ENCODE assay signal across 31 cellular contexts in the genomic region with DNA sequence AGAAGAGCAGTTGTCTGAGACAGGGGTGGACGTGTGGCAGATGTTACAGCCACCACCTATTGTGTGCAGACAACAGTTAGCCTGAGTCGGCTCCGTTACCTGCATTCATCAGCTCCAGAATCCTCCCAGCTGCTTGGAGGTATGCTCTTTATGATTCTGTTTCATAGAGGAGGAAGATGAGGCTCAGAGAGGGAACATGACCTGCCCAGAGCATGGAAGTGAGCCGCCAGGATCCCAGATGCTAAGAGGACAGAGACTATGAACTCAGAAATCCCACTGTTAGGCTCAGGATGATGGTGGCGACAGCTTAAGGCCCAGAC. TPM values are rescaled to one million over a fixed set of nuclear protein-coding genes. Genes with fewer than 3 reads are reported as not detected.
DNase-seq lines count a peak whose midpoint lies in the region; ATAC-seq and TF ChIP-seq lines count a peak whose summit lies in the region.
"Had no signal": no experiment of that assay in that cellular context is flagged by ENCODE, and none has a peak within 500 bp of the region (broad histone marks: within the 10 kb centered on the region; RNA-seq: fewer than 3 reads in every experiment).

No MANE protein-coding gene starts in this region.

- H2AFZ ChIP-seq in MM.1S (ENCODE audit: low read length) = no peak overlapping the region

- no peaks in the 10 kb centered on the region for H3K27me3 ChIP-seq in MM.1S (replicated peaks; ENCODE audit: insufficient read depth, low read length)
- H3K27me3 ChIP-seq in endodermal cell (ENCODE audit: control insufficient read depth, insufficient read depth, low read length, poor library complexity, severe bottlenecking) = no peaks in the 10 kb centered on the region
- H3K27me3 ChIP-seq in CD8-positive, alpha-beta memory T cell (ENCODE audit: insufficient read depth, low read length, poor library complexity, severe bottlenecking) = no peaks in the 10 kb centered on the region
- H3K27me3 ChIP-seq: pancreas, Peyer's patch, right atrium auricular region had no signal

- WGBS in endodermal cell (ENCODE audit: insufficient coverage in 1 of 2, insufficient read length in 1 of 2), 2 experiments = 78 to 90% methylated on average over 5 of the region's 5 CpGs

- H3K9me3 Mint-ChIP-seq in endodermal cell (no peaks in the 10 kb centered on the region), progenitor cell of endocrine pancreas (ENCODE audit: low read depth) (no peaks in the 10 kb centered on the region)
- H3K9me3 Mint-ChIP-seq in CD8-positive, alpha-beta memory T cell = no peaks in the 10 kb centered on the region
- H3K9me3 Mint-ChIP-seq: activated CD4-positive, alpha-beta T cell treated with anti-CD3 and anti-CD28 coated beads, Interleukin-2, amount 10 ng/mL, durations not matched to agents 7 days and 5 days; activated naive CD8-positive, alpha-beta T cell treated with anti-CD3 and anti-CD28 coated beads, Interleukin-2, amount 10 ng/mL, durations not matched to agents 7 days and 5 days; activated T-cell treated with anti-CD3 and anti-CD28 coated beads, Interleukin-2, amount 50 U/mL, for 24 hours; naive thymus-derived CD4-positive, alpha-beta T cell had no signal

- H3K27ac ChIP-seq in MM.1S (ENCODE audit: low read length) = no peak overlapping the region
- peak overlapping the region; percentile 73 for H3K27ac ChIP-seq in endodermal cell (ENCODE audit: low read depth, low read length)
- H3K27ac ChIP-seq in CD8-positive, alpha-beta memory T cell (ENCODE audit: low read depth, low read length) = no peak overlapping the region
- H3K27ac ChIP-seq: BLaER1, epithelial cell of prostate, pancreas, Peyer's patch, right atrium auricular region, WERI-Rb-1 had no signal

- CTCF ChIA-PET in CD8-positive, alpha-beta memory T cell (lab: Charles Lee) = no interaction called here

- H3K4me1 Mint-ChIP-seq in endodermal cell (peaks cover 14% of the 10 kb centered on the region), progenitor cell of endocrine pancreas (ENCODE audit: low read depth) (peaks cover 8% of the 10 kb centered on the region)
- H3K4me1 Mint-ChIP-seq in CD8-positive, alpha-beta memory T cell = peaks cover 13 to 33% (median 22%) of the 10 kb centered on the region in 3 donors

- ATAC-seq in HG02884 (IDR thresholded peaks at IDR 0.05; ENCODE audit: unreplicated experiment) = no peak
- ATAC-seq: naive thymus-derived CD4-positive, alpha-beta T cell had no signal

- H3K9ac ChIP-seq in MM.1S (ENCODE audit: low read length) (no peak overlapping the region), endodermal cell (ENCODE audit: extremely low read depth, low read length, poor library complexity, severe bottlenecking) (no peak overlapping the region)
- H3K9ac ChIP-seq: BLaER1 had no signal

- no peak overlapping the region for H3K27ac Mint-ChIP-seq in endodermal cell
- H3K27ac Mint-ChIP-seq in progenitor cell of endocrine pancreas = no peak overlapping the region
- no peak overlapping the region for H3K27ac Mint-ChIP-seq in CD8-positive, alpha-beta memory T cell
- H3K27ac Mint-ChIP-seq: activated CD4-positive, alpha-beta T cell treated with anti-CD3 and anti-CD28 coated beads, Interleukin-2, amount 10 ng/mL, durations not matched to agents 7 days and 5 days; activated naive CD8-positive, alpha-beta T cell treated with anti-CD3 and anti-CD28 coated beads, Interleukin-2, amount 10 ng/mL, durations not matched to agents 7 days and 5 days; activated T-cell treated with anti-CD3 and anti-CD28 coated beads, Interleukin-2, amount 50 U/mL, for 24 hours; naive thymus-derived CD4-positive, alpha-beta T cell had no signal

- peaks cover 11% of the 10 kb centered on the region for H3K79me2 ChIP-seq in MM.1S (ENCODE audit: low read length)

- POLR2A ChIA-PET in CD8-positive, alpha-beta memory T cell (lab: Charles Lee) = no interaction called here

- no peaks in the 10 kb centered on the region for H3K9me2 ChIP-seq in MM.1S (replicated peaks; ENCODE audit: insufficient read depth, low read length)

- H3K4me2 ChIP-seq in MM.1S (ENCODE audit: low read depth, low read length) = peak overlapping the region; percentile 91; the same call in 1 of the 2 replicates
- H3K4me2 ChIP-seq: smooth muscle cell had no signal

- no peak for TF ChIP-seq CTCF in GM12875 (IDR thresholded peaks at IDR 0.05; ENCODE audit: borderline replicate concordance, insufficient read depth, low read depth, low read length)
- no peak for TF ChIP-seq CTCF in MM.1S (IDR thresholded peaks at IDR 0.05; ENCODE audit: low read length)
- no peak for TF ChIP-seq CTCF in endodermal cell (conservative IDR thresholded peaks at IDR 0.05)
- no peak for TF ChIP-seq CTCF in progenitor cell of endocrine pancreas (IDR thresholded peaks at IDR 0.05; ENCODE audit: unreplicated experiment)

- DNase-seq in MM.1S (no peak), endodermal cell (no peak), progenitor cell of endocrine pancreas (ENCODE audit: low spot score, unreplicated experiment) (no peak), T1000 (lab: John Stamatoyannopoulos, UW) (no peak)
- DNase-seq in CD8-positive, alpha-beta memory T cell = no peak
- DNase-seq in activated CD4-positive, CD25-positive, alpha-beta regulatory T cell (lab: John Stamatoyannopoulos, UW) = no peak
- DNase-seq: activated CD4-positive, alpha-beta T cell treated with anti-CD3 and anti-CD28 coated beads, Interleukin-2, amount 10 ng/mL, durations not matched to agents 7 days and 5 days; activated gamma-delta T cell; activated naive CD8-positive, alpha-beta T cell treated with anti-CD3 and anti-CD28 coated beads, Interleukin-2, amount 10 ng/mL, durations not matched to agents 7 days and 5 days; activated T-cell treated with anti-CD3 and anti-CD28 coated beads, Interleukin-2, amount 50 U/mL, for 24 hours; islet precursor cell; midbrain; naive thymus-derived CD4-positive, alpha-beta T cell; NCI-H1417; NCI-H446 treated with DMSO at 0.1 percent for 48 hours; NK-92 treated with Interleukin-12 subunit alpha and Interleukin-12 subunit beta, amount 100 ng/mL, for 24 hours; Peyer's patch; SHP77 treated with DMSO at 0.1 percent for 48 hours; stimulated activated CD4-positive, alpha-beta T cell treated with anti-CD3 and anti-CD28 coated beads, Interleukin-2, amount 100 ng/mL, for 24 hours; SW 1271; T-helper 9 cell; WERI-Rb-1 had no signal

- no peaks in the 10 kb centered on the region for H3K36me3 Mint-ChIP-seq in endodermal cell (ENCODE audit: low read depth)
- H3K36me3 Mint-ChIP-seq in progenitor cell of endocrine pancreas (ENCODE audit: insufficient read depth) = no peaks in the 10 kb centered on the region
- no peaks in the 10 kb centered on the region for H3K36me3 Mint-ChIP-seq in CD8-positive, alpha-beta memory T cell
- H3K36me3 Mint-ChIP-seq: activated naive CD8-positive, alpha-beta T cell treated with anti-CD3 and anti-CD28 coated beads, Interleukin-2, amount 10 ng/mL, durations not matched to agents 7 days and 5 days; naive thymus-derived CD4-positive, alpha-beta T cell had no signal

- H3K4me3 Mint-ChIP-seq in endodermal cell = no peak overlapping the region
- peak overlapping the region; percentile 86 for H3K4me3 Mint-ChIP-seq in progenitor cell of endocrine pancreas (ENCODE audit: low read depth)
- peak overlapping the region in 2 of 7 donors; percentile 12 to 43 for H3K4me3 Mint-ChIP-seq in CD8-positive, alpha-beta memory T cell
- H3K4me3 Mint-ChIP-seq: activated CD4-positive, alpha-beta T cell treated with anti-CD3 and anti-CD28 coated beads, Interleukin-2, amount 10 ng/mL, durations not matched to agents 7 days and 5 days; activated naive CD8-positive, alpha-beta T cell treated with anti-CD3 and anti-CD28 coated beads, Interleukin-2, amount 10 ng/mL, durations not matched to agents 7 days and 5 days had no signal

- H3K9me3 ChIP-seq in MM.1S (replicated peaks; ENCODE audit: insufficient read depth, low read length) = no peaks in the 10 kb centered on the region
- H3K9me3 ChIP-seq in endodermal cell (ENCODE audit: control insufficient read depth, low read length) = no peaks in the 10 kb centered on the region
- no peaks in the 10 kb centered on the region for H3K9me3 ChIP-seq in CD8-positive, alpha-beta memory T cell (ENCODE audit: low read length)
- H3K9me3 ChIP-seq: BLaER1, pancreas, Peyer's patch, right atrium auricular region, upper lobe of left lung had no signal

- peak overlapping the region; percentile 97 for H3K4me3 ChIP-seq in GM12875 (ENCODE audit: low read depth, low read length)
- H3K4me3 ChIP-seq in MM.1S (ENCODE audit: low read length) = no peak overlapping the region
- no peak overlapping the region for H3K4me3 ChIP-seq in endodermal cell (ENCODE audit: low read length)
- H3K4me3 ChIP-seq in CD8-positive, alpha-beta memory T cell (ENCODE audit: low read length) = no peak overlapping the region
- H3K4me3 ChIP-seq: BLaER1, right atrium auricular region had no signal

- peaks cover 2% of the 10 kb centered on the region for H3K27me3 Mint-ChIP-seq in endodermal cell (ENCODE audit: insufficient read depth)
- H3K27me3 Mint-ChIP-seq in progenitor cell of endocrine pancreas = peaks cover 5% of the 10 kb centered on the region
- H3K27me3 Mint-ChIP-seq in CD8-positive, alpha-beta memory T cell = peaks cover 5 to 18% of the 10 kb centered on the region in 2 donors

- H4K20me1 ChIP-seq in MM.1S (ENCODE audit: insufficient read depth, low read length) = no peaks in the 10 kb centered on the region

- H3K4me1 ChIP-seq in MM.1S (ENCODE audit: low read length) (peaks cover 47% of the 10 kb centered on the region), endodermal cell (ENCODE audit: control insufficient read depth, insufficient read depth, low read length) (peaks cover 9% of the 10 kb centered on the region)
- H3K4me1 ChIP-seq in CD8-positive, alpha-beta memory T cell (ENCODE audit: insufficient read depth, low read length) = peaks cover 10% of the 10 kb centered on the region
- H3K4me1 ChIP-seq: pancreas had no signal

- H3F3A ChIP-seq in MM.1S (ENCODE audit: insufficient read depth, low read length) = peaks cover 31% of the 10 kb centered on the region

- no peaks in the 10 kb centered on the region for H3K36me3 ChIP-seq in MM.1S (replicated peaks; ENCODE audit: insufficient read depth, low read length)
- H3K36me3 ChIP-seq in endodermal cell (ENCODE audit: control insufficient read depth, insufficient read depth, low read length) = no peaks in the 10 kb centered on the region
- no peaks in the 10 kb centered on the region for H3K36me3 ChIP-seq in CD8-positive, alpha-beta memory T cell (ENCODE audit: insufficient read depth, low read length)
- H3K36me3 ChIP-seq: BLaER1, pancreas, Peyer's patch, right atrium auricular region, upper lobe of left lung had no signal

RNA-seq across cellular contexts. Expression of a gene that starts 1.5 kb away (rescaled TPM):
- total RNA-seq in endodermal cell (10 to 100 TPM; 19.8 to 41.8 TPM), progenitor cell of endocrine pancreas (18.9 and 20.6 TPM in 2 replicates)
- polyA plus RNA-seq in endodermal cell (2013, experiment 1 of 2) = 29.6 TPM
- 23.9 TPM for polyA plus RNA-seq in endodermal cell (2013, experiment 2 of 2)
- total RNA-seq in CD8-positive, alpha-beta memory T cell = not detected
- polyA plus RNA-seq in CD8-positive, alpha-beta memory T cell = 0.31 TPM
- total RNA-seq: activated CD4-positive, alpha-beta T cell treated with anti-CD3 and anti-CD28 coated beads, Interleukin-2, amount 10 ng/mL, durations not matched to agents 7 days and 5 days; activated naive CD8-positive, alpha-beta T cell treated with anti-CD3 and anti-CD28 coated beads, Interleukin-2, amount 10 ng/mL, durations not matched to agents 7 days and 5 days; MCF 10A had no signal
- polyA plus RNA-seq: naive thymus-derived CD4-positive, alpha-beta T cell had no signal

Comparison
In these comparisons a context has a peak if more than half of its experiments do, and no peak if none do; other contexts are left out.
1. RNA of a gene that starts 1.5 kb away (total RNA-seq): 19.8 to 41.8 TPM in endodermal cell and 18.9 to 20.6 TPM in progenitor cell of endocrine pancreas; not detected in CD8-positive, alpha-beta memory T cell; every median in the first group is over 10 times any median in the second.